Comparison of ENCODE assay signal across 1 cellular context in the genomic region with DNA sequence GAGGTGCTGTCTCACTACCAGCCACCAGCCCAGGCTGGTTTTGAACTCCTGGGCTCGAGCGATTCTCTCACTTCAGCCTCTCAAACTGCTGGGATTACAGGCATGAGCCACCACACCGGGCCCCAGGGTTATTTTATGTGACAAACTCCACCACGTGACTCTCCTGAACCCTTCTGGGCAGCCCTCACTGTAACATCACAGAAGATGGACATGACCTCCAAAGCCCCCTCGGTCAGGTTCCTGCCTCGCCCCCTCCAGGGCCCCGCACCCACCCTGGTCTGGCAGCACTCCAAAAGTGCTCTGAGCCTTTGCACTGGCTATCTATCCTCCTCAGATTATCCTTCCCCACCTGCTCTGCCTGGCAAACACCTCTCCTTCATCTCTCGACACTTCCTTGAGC.
TF ChIP-seq lines count a peak whose summit lies in the region.

No MANE protein-coding gene starts in this region.

TF ChIP-seq in IMR-90, 13 proteins besides CTCF, POLR2A, EP300 and RAD21:
- no peak for TF ChIP-seq RFX5 (IDR thresholded peaks at IDR 0.05; ENCODE audit: low read depth, low read length)
